21 cellular contexts compared by ENCODE assay signal in the genomic region with DNA sequence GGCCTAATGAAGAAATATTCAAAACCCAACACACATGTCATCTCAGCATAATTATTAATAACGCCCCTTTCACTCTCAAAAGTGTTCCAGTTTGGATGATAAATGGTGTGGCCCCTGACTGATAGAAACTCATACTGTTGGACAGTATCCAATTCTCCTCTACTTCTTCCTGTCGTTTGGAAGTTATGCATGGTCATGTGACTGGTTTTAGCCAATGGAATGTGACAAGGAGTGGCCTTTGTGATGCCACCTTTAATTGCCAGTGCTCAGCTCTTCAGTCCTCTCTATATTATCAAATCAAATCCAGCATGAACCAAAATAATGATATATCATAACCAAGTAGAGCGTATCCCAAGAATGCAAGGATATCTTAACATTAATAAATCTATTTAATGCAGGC.
DNase-seq lines count a peak whose midpoint lies in the region; ATAC-seq, FAIRE-seq and TF ChIP-seq lines count a peak whose summit lies in the region.
"Had no signal": no experiment of that assay in that cellular context is flagged by ENCODE, and none has a peak within 500 bp of the region (broad histone marks: within the 10 kb centered on the region; RNA-seq: fewer than 3 reads in every experiment).

No MANE protein-coding gene starts in this region.

- H4K20me1 ChIP-seq in keratinocyte (ENCODE audit: control insufficient read depth, extremely low read depth, insufficient read depth, low read length): no peaks in the 10 kb centered on the region

- no peak overlapping the region for H3K4me2 ChIP-seq in keratinocyte (ENCODE audit: control insufficient read depth, extremely low read depth, insufficient read depth, low read depth, low read length)

- H3K4me1 ChIP-seq in A673 (ENCODE audit: insufficient read depth, low read length, poor library complexity, severe bottlenecking) (no peaks in the 10 kb centered on the region), RWPE2 (ENCODE audit: insufficient read depth, poor library complexity, severe bottlenecking) (peaks cover 19% of the 10 kb centered on the region), keratinocyte (ENCODE audit: control insufficient read depth, extremely low read depth, insufficient read depth, low read length) (peaks cover 22% of the 10 kb centered on the region)

- H3K27ac ChIP-seq in A673 (ENCODE audit: low read depth, low read length, poor library complexity, severe bottlenecking) (no peak overlapping the region), RWPE2 (ENCODE audit: poor library complexity, severe bottlenecking) (peak overlapping the region; percentile 92), keratinocyte (ENCODE audit: control insufficient read depth, insufficient read depth, low read length) (peak overlapping the region; percentile 63)
- H3K27ac ChIP-seq: cardiac muscle cell had no signal

- intact Hi-C loops in A673 (cut with micrococcal nuclease; ENCODE audit: unreplicated experiment): no loop called here

- TF ChIP-seq CTCF in A673 (conservative IDR thresholded peaks at IDR 0.05; ENCODE audit: low read depth, low read length) (no peak), HFFc6 (IDR thresholded peaks at IDR 0.05) (no peak), RWPE2 (IDR thresholded peaks at IDR 0.05; ENCODE audit: poor library complexity, severe bottlenecking) (no peak), keratinocyte (optimal IDR thresholded peaks at IDR 0.05 in 1 of 3, IDR thresholded peaks at IDR 0.05 in 1 of 3, conservative IDR thresholded peaks at IDR 0.05 in 1 of 3; ENCODE audit: extremely low read depth in 1 of 3, insufficient read depth in 2 of 3, low read length in 3 of 3) (no peak)

- H2AFZ ChIP-seq in keratinocyte (ENCODE audit: control insufficient read depth, low read length): no peak overlapping the region

- no peaks in the 10 kb centered on the region for H3K36me3 ChIP-seq in A673 (ENCODE audit: insufficient read depth, low read length, poor library complexity, severe bottlenecking)
- no peaks in the 10 kb centered on the region for H3K36me3 ChIP-seq in RWPE2 (ENCODE audit: low read depth)
- H3K36me3 ChIP-seq in keratinocyte (ENCODE audit: control insufficient read depth in 2 of 2, extremely low read depth in 1 of 2, insufficient read depth in 2 of 2, low read length in 2 of 2): no peaks in the 10 kb centered on the region
- H3K36me3 ChIP-seq: cardiac muscle cell had no signal

- dilution Hi-C loops in keratinocyte (cut with MboI; ENCODE audit: extremely low pct_ligation_motif_present, low sequenced_read_pairs): no loop called here

- no peak overlapping the region for H3K4me3 ChIP-seq in A673 (ENCODE audit: low read depth, low read length, poor library complexity, severe bottlenecking)
- no peak overlapping the region for H3K4me3 ChIP-seq in RWPE2 (ENCODE audit: severe bottlenecking)
- H3K4me3 ChIP-seq in keratinocyte (ENCODE audit: control insufficient read depth in 2 of 3, extremely low read depth in 1 of 3, insufficient read depth in 2 of 3, low read depth in 1 of 3, low read length in 3 of 3): no peak overlapping the region
- H3K4me3 ChIP-seq: cardiac muscle cell had no signal

- H3K9me3 ChIP-seq in A673 (ENCODE audit: low read depth, low read length, poor library complexity, severe bottlenecking) (no peaks in the 10 kb centered on the region), RWPE2 (ENCODE audit: severe bottlenecking) (no peaks in the 10 kb centered on the region), keratinocyte (ENCODE audit: control insufficient read depth, low read depth, low read length) (no peaks in the 10 kb centered on the region)

- H3K9me3 Mint-ChIP-seq in HFFc6: peaks cover 6% of the 10 kb centered on the region

- no peaks in the 10 kb centered on the region for H3K27me3 Mint-ChIP-seq in HFFc6 (ENCODE audit: insufficient read depth)
- H3K27me3 Mint-ChIP-seq: activated CD4-positive, alpha-beta memory T cell treated with anti-CD3 and anti-CD28 coated beads for 36 hours; naive thymus-derived CD8-positive, alpha-beta T cell had no signal

- peak overlapping the region; percentile 74 for H3K4me3 Mint-ChIP-seq in HFFc6
- H3K4me3 Mint-ChIP-seq: activated CD4-positive, alpha-beta memory T cell treated with anti-CD3 and anti-CD28 coated beads for 36 hours; naive thymus-derived CD8-positive, alpha-beta T cell had no signal

- no peaks in the 10 kb centered on the region for H3K79me2 ChIP-seq in keratinocyte (ENCODE audit: control insufficient read depth, insufficient read depth, low read length)

- ATAC-seq in RWPE2 (ENCODE audit: low read depth): no peak
- ATAC-seq in GM19397 (IDR thresholded peaks at IDR 0.05; ENCODE audit: unreplicated experiment): no peak
- ATAC-seq: left lobe of liver; naive thymus-derived CD8-positive, alpha-beta T cell had no signal

- H3K27me3 ChIP-seq in A673 (replicated peaks; ENCODE audit: insufficient read depth, low read depth, low read length, poor library complexity) (no peaks in the 10 kb centered on the region), RWPE2 (ENCODE audit: insufficient read depth, poor library complexity, severe bottlenecking) (no peaks in the 10 kb centered on the region), keratinocyte (ENCODE audit: control insufficient read depth, extremely low read depth, insufficient read depth, low read length) (no peaks in the 10 kb centered on the region)
- H3K27me3 ChIP-seq: cardiac muscle cell had no signal

- POLR2A ChIA-PET in A673 (lab: Charles Lee; ENCODE audit: low non-redundant PET): interaction anchor here (0.6 kb wide), 1 partner anchor 9 kb away, joined by 15 read pairs; no protein-coding TSS in a partner anchor

- peak; percentile 29 for DNase-seq in A673 (ENCODE audit: low spot score)
- DNase-seq in HFFc6: peak; percentile 9
- DNase-seq in RWPE2 (ENCODE audit: low spot score): no peak
- DNase-seq in keratinocyte (ENCODE audit: low read depth, low spot score): no peak
- DNase-seq in NCI-H2227 treated with DMSO at 0.1 percent for 48 hours (lab: John Stamatoyannopoulos, UW): no peak
- no peak for DNase-seq in cortex of kidney (lab: John Stamatoyannopoulos, UW)
- DNase-seq in NCI-H82 (lab: John Stamatoyannopoulos, UW): no peak
- DNase-seq: activated CD4-positive, alpha-beta memory T cell treated with anti-CD3 and anti-CD28 coated beads for 36 hours; activated CD4-positive, CD25-positive, alpha-beta regulatory T cell; activated naive CD4-positive, alpha-beta T cell treated with Interleukin-2 at 50 U/mL for 16 hours; C1 segment of cervical spinal cord; naive thymus-derived CD8-positive, alpha-beta T cell; NCI-H1105; NCI-H2081; NCI-H446 treated with DMSO at 0.1 percent for 48 hours; stimulated activated CD8-positive, alpha-beta memory T cell treated with anti-CD3 and anti-CD28 coated beads, Interleukin-4, amount 100 ng/mL, for 48 hours had no signal

- H3K4me1 Mint-ChIP-seq in HFFc6 (ENCODE audit: low read depth): peaks cover 44% of the 10 kb centered on the region
- H3K4me1 Mint-ChIP-seq: naive thymus-derived CD8-positive, alpha-beta T cell had no signal

- no peak overlapping the region for H3K9ac ChIP-seq in keratinocyte (ENCODE audit: control insufficient read depth, extremely low read depth, insufficient read depth, low read length)

- peak overlapping the region; percentile 89 for H3K27ac Mint-ChIP-seq in HFFc6
- H3K27ac Mint-ChIP-seq: activated CD4-positive, alpha-beta memory T cell treated with anti-CD3 and anti-CD28 coated beads for 36 hours; naive thymus-derived CD8-positive, alpha-beta T cell had no signal

- no TSS peak for BruUV-seq in A673 (replicated peaks; lab: Mats Ljungman, UMichigan)

- CTCF ChIA-PET in A673 (lab: Charles Lee): no interaction called here

- H3K36me3 Mint-ChIP-seq in HFFc6 (ENCODE audit: low read depth): peaks cover 7% of the 10 kb centered on the region
- H3K36me3 Mint-ChIP-seq: activated CD4-positive, alpha-beta memory T cell treated with anti-CD3 and anti-CD28 coated beads for 36 hours had no signal

- no peaks in the 10 kb centered on the region for H3K9me1 ChIP-seq in keratinocyte (ENCODE audit: control insufficient read depth, extremely low read depth, insufficient read depth, low read length)

- FAIRE-seq in keratinocyte (lab: Jason Lieb, UNC): no peak
- FAIRE-seq: GM18507, H1 had no signal

Comparison
In these comparisons a context has a peak if more than half of its experiments do, and no peak if none do; other contexts are left out.
1. DNase-seq: peak in A673 (single experiment) and HFFc6 (single experiment); none in RWPE2 (single experiment), keratinocyte (single experiment), NCI-H2227 treated with DMSO at 0.1 percent for 48 hours (single experiment), cortex of kidney (single experiment) and NCI-H82 (single experiment).